In genomic region chr3:74390121-74390870, GRCh38 we compare ENCODE assay signal across 14 cellular contexts.
"Had no signal": no experiment of that assay in that cellular context is flagged by ENCODE, and none has a peak within 500 bp of the region (broad histone marks: within the 10 kb centered on the region; RNA-seq: fewer than 3 reads in every experiment).

No MANE protein-coding gene starts in this region.

- H3K4me3 ChIP-seq: colonic mucosa, gastrocnemius medialis, thoracic aorta had no signal

- H3K27ac ChIP-seq: colonic mucosa, gastrocnemius medialis, VCaP had no signal

- H3K4me3 Mint-ChIP-seq: activated naive CD8-positive, alpha-beta T cell treated with anti-CD3 and anti-CD28 coated beads, Interleukin-2, amount 50 U/mL, for 24 hours; nephron progenitor cell; stimulated activated naive CD8-positive, alpha-beta T cell treated with anti-CD3 and anti-CD28 coated beads, Interleukin-15, amount 100 ng/mL, for 72 hours had no signal

- ATAC-seq: activated naive CD8-positive, alpha-beta T cell treated with anti-CD3 and anti-CD28 coated beads, Interleukin-2, amount 50 U/mL, for 24 hours; gastrocnemius medialis; left ventricle myocardium superior; stimulated activated naive CD8-positive, alpha-beta T cell treated with anti-CD3 and anti-CD28 coated beads, Interleukin-15, amount 100 ng/mL, for 72 hours had no signal

- H3K9me3 ChIP-seq: colonic mucosa, gastrocnemius medialis, thoracic aorta had no signal

- DNase-seq: activated CD4-positive, alpha-beta T cell treated with anti-CD3 and anti-CD28 coated beads for 48 hours; activated CD8-positive, alpha-beta memory T cell treated with anti-CD3 and anti-CD28 coated beads for 24 hours; activated naive CD4-positive, alpha-beta T cell treated with Interleukin-2 at 50 U/mL for 16 hours; activated naive CD8-positive, alpha-beta T cell treated with anti-CD3 and anti-CD28 coated beads, Interleukin-2, amount 50 U/mL, for 24 hours; colonic mucosa; effector CD4-positive, alpha-beta T cell; gastrocnemius medialis; left ventricle myocardium superior; mesenchymal stem cell; nephron progenitor cell; stimulated activated CD4-positive, alpha-beta T cell treated with anti-CD3 and anti-CD28 coated beads, Interleukin-4, amount 100 ng/mL, for 4 hours; stimulated activated naive CD8-positive, alpha-beta T cell treated with anti-CD3 and anti-CD28 coated beads, Interleukin-15, amount 100 ng/mL, for 72 hours had no signal

- H3K36me3 ChIP-seq: colonic mucosa, gastrocnemius medialis, thoracic aorta had no signal

- H3K4me1 ChIP-seq: colonic mucosa, gastrocnemius medialis had no signal

- H3K4me1 Mint-ChIP-seq: activated naive CD8-positive, alpha-beta T cell treated with anti-CD3 and anti-CD28 coated beads, Interleukin-2, amount 50 U/mL, for 24 hours; nephron progenitor cell; stimulated activated naive CD8-positive, alpha-beta T cell treated with anti-CD3 and anti-CD28 coated beads, Interleukin-15, amount 100 ng/mL, for 72 hours had no signal

- H3K27ac Mint-ChIP-seq: activated naive CD8-positive, alpha-beta T cell treated with anti-CD3 and anti-CD28 coated beads, Interleukin-2, amount 50 U/mL, for 24 hours; nephron progenitor cell; stimulated activated naive CD8-positive, alpha-beta T cell treated with anti-CD3 and anti-CD28 coated beads, Interleukin-15, amount 100 ng/mL, for 72 hours had no signal

- H3K27me3 Mint-ChIP-seq: activated naive CD8-positive, alpha-beta T cell treated with anti-CD3 and anti-CD28 coated beads, Interleukin-2, amount 50 U/mL, for 24 hours; stimulated activated naive CD8-positive, alpha-beta T cell treated with anti-CD3 and anti-CD28 coated beads, Interleukin-15, amount 100 ng/mL, for 72 hours had no signal

- H3K27me3 ChIP-seq: colonic mucosa, gastrocnemius medialis had no signal
